8 cellular contexts compared by ENCODE assay signal in the genomic region with DNA sequence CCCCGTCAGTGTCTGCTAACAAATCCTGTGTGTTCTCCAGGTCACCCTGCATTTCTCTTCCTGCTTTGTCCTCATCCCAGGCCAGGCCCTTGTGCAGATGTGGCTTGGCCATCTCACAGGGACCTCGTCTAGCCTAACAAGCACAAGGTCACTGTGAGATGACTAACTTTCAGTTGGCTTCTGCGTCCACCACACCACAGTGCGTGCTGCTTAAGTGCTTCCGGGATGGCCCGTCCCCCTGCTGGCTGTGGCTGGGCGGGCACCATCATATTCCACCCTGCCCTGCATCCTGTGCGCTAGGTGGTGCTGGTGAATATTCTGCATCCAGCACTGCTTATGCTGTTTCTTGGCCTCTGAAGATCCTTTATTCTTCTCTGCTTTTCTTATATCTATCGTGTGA. TPM values are rescaled to one million over a fixed set of nuclear protein-coding genes. Genes with fewer than 3 reads are reported as not detected.
DNase-seq lines count a peak whose midpoint lies in the region; ATAC-seq and TF ChIP-seq lines count a peak whose summit lies in the region.

No MANE protein-coding gene starts in this region.

- no peak overlapping the region for H3K4me3 ChIP-seq in Jurkat, Clone E6-1 (ENCODE audit: low read length)
- H3K4me3 ChIP-seq in choroid plexus epithelial cell (ENCODE audit: low read depth, low read length), result no peak overlapping the region

- peak; percentile 33 for ATAC-seq in omental fat pad (ENCODE audit: low FRiP score)
- ATAC-seq in HG03469 (IDR thresholded peaks at IDR 0.05; ENCODE audit: unreplicated experiment), result no peak
- no peak for ATAC-seq in HG03280 (IDR thresholded peaks at IDR 0.05; ENCODE audit: unreplicated experiment)

- DNase-seq in Jurkat, Clone E6-1 (ENCODE audit: low read depth, low spot score), result peak; percentile 19
- DNase-seq in choroid plexus epithelial cell (ENCODE audit: low read depth), result no peak
- no peak for DNase-seq in omental fat pad (ENCODE audit: low spot score)
- DNase-seq in NCI-H1417 treated with DMSO at 0.1 percent for 48 hours (lab: John Stamatoyannopoulos, UW), result no peak
- no peak for DNase-seq in NCI-H345 (lab: John Stamatoyannopoulos, UW)

- TF ChIP-seq CTCF in GM12872 (IDR thresholded peaks at IDR 0.05; ENCODE audit: insufficient read depth, low read depth, low read length), result 0 out of 3 replicates have a peak, but pooled peaks have one; percentile 22
- peak; percentile 39 for TF ChIP-seq CTCF in choroid plexus epithelial cell (conservative IDR thresholded peaks at IDR 0.05; ENCODE audit: low read depth, low read length)
- no peak for TF ChIP-seq CTCF in omental fat pad (IDR thresholded peaks at IDR 0.05)

RNA-seq across cellular contexts. Expression of a gene that starts 33.8 kb away (rescaled TPM):
- polyA plus RNA-seq in Jurkat, Clone E6-1 (2012; ENCODE audit: insufficient read depth, insufficient read length), result 238 TPM
- total RNA-seq in omental fat pad, result 10 to 100 TPM; 57.4 to 74.3 (median 70.9) TPM

RNA-seq across cellular contexts. Expression of a gene that starts 50.1 kb away (rescaled TPM):
- polyA plus RNA-seq in Jurkat, Clone E6-1 (2012; ENCODE audit: insufficient read depth, insufficient read length), result 22.2 TPM
- total RNA-seq in omental fat pad, result 10 to 100 TPM; 13.9 to 45.1 (median 34.3) TPM

Comparison
In these comparisons a context has a peak if more than half of its experiments do, and no peak if none do; other contexts are left out.
1. CTCF ChIP-seq: peak in GM12872 (single experiment) and choroid plexus epithelial cell (single experiment); none in omental fat pad (0 of 3).